In genomic region chr12:14950421-14950820, GRCh38 we compare ENCODE assay signal across 13 cellular contexts. TPM values are rescaled to one million over a fixed set of nuclear protein-coding genes. Genes with fewer than 3 reads are reported as not detected.
A peak's percentile ranks its signal among the peaks of the same experiment; 100 is the strongest.
DNase-seq lines count a peak whose midpoint lies in the region; ATAC-seq and TF ChIP-seq lines count a peak whose summit lies in the region.
"Had no signal": no experiment of that assay in that cellular context is flagged by ENCODE, and none has a peak within 500 bp of the region (broad histone marks: within the 10 kb centered on the region; RNA-seq: fewer than 3 reads in every experiment).

No MANE protein-coding gene starts in this region.

- no peaks in the 10 kb centered on the region for H3K36me3 ChIP-seq in endodermal cell (ENCODE audit: control insufficient read depth, insufficient read depth, low read length)

- H3K9me3 Mint-ChIP-seq in CD14-positive monocyte (no peaks in the 10 kb centered on the region), mesothelial cell of epicardium (no peaks in the 10 kb centered on the region), endodermal cell (no peaks in the 10 kb centered on the region)

- H3K27ac ChIP-seq in endodermal cell (ENCODE audit: low read depth, low read length), result no peak overlapping the region

- ATAC-seq in GM19463 (IDR thresholded peaks at IDR 0.05; ENCODE audit: unreplicated experiment), result peak; percentile 12
- no peak for ATAC-seq in GM21447 (IDR thresholded peaks at IDR 0.05; ENCODE audit: unreplicated experiment)

- H3K27me3 Mint-ChIP-seq in CD14-positive monocyte (ENCODE audit: low read depth in 3 of 3) (no peaks in the 10 kb centered on the region), mesothelial cell of epicardium (ENCODE audit: low read depth) (no peaks in the 10 kb centered on the region), endodermal cell (ENCODE audit: insufficient read depth) (no peaks in the 10 kb centered on the region)

- no peaks in the 10 kb centered on the region for H3K9me3 ChIP-seq in endodermal cell (ENCODE audit: control insufficient read depth, low read length)

- no peak for TF ChIP-seq CTCF in CD14-positive monocyte (IDR thresholded peaks at IDR 0.05)
- no peak for TF ChIP-seq CTCF in mesothelial cell of epicardium (IDR thresholded peaks at IDR 0.05; ENCODE audit: unreplicated experiment)
- TF ChIP-seq CTCF in endodermal cell (conservative IDR thresholded peaks at IDR 0.05), result no peak

- peak overlapping the region; percentile 75 to 99 (median 95) for H3K27ac Mint-ChIP-seq in CD14-positive monocyte
- H3K27ac Mint-ChIP-seq in mesothelial cell of epicardium, result peak overlapping the region; percentile 98
- no peak overlapping the region for H3K27ac Mint-ChIP-seq in endodermal cell

- no peaks in the 10 kb centered on the region for H3K27me3 ChIP-seq in endodermal cell (ENCODE audit: control insufficient read depth, insufficient read depth, low read length, poor library complexity, severe bottlenecking)
- H3K27me3 ChIP-seq: dorsolateral prefrontal cortex had no signal

- H3K4me3 Mint-ChIP-seq in CD14-positive monocyte (no peak overlapping the region), mesothelial cell of epicardium (no peak overlapping the region), endodermal cell (no peak overlapping the region)

- 92 to 95% methylated on average over 2 to 4 of the region's 4 CpGs for WGBS in endodermal cell (ENCODE audit: insufficient coverage in 1 of 2, insufficient read length in 1 of 2), 2 experiments

- no peak overlapping the region for H3K4me3 ChIP-seq in endodermal cell (ENCODE audit: low read length)

- DNase-seq in CD14-positive monocyte (ENCODE audit: low spot score) (no peak), mesothelial cell of epicardium (ENCODE audit: low spot score in 2 of 2, unreplicated experiment in 2 of 2) (no peak), HuH-7 (ENCODE audit: low spot score) (no peak), anterior cingulate cortex (lab: John Stamatoyannopoulos, UW) (no peak), endodermal cell (no peak)
- peak; percentile 51 to 59 for DNase-seq in activated T-cell treated with anti-CD3 and anti-CD28 coated beads, Interleukin-2, amount 50 U/mL, for 48 hours
- DNase-seq: activated CD4-positive, CD25-positive, alpha-beta regulatory T cell; dorsolateral prefrontal cortex; NCI-H69 had no signal

- peaks cover 9% of the 10 kb centered on the region for H3K4me1 ChIP-seq in endodermal cell (ENCODE audit: control insufficient read depth, insufficient read depth, low read length)

- H3K4me1 Mint-ChIP-seq in CD14-positive monocyte (peaks cover 63% of the 10 kb centered on the region), mesothelial cell of epicardium (peaks cover 57% of the 10 kb centered on the region), endodermal cell (peaks cover 18% of the 10 kb centered on the region)

- H3K36me3 Mint-ChIP-seq in CD14-positive monocyte (peaks cover 60 to 75% of the 10 kb centered on the region in 2 donors), mesothelial cell of epicardium (peaks cover 3% of the 10 kb centered on the region), endodermal cell (ENCODE audit: low read depth) (no peaks in the 10 kb centered on the region)

- no peak overlapping the region for H3K9ac ChIP-seq in endodermal cell (ENCODE audit: extremely low read depth, low read length, poor library complexity, severe bottlenecking)

- intact Hi-C loops in CD14-positive monocyte (cut with micrococcal nuclease), result loop anchor here in 1 of 2 donors (5.0 to 10.0 kb wide), 3 partner anchors 42 to 754 kb away; partner anchors contain the start of gene PLBD1

RNA-seq across cellular contexts. Expression of gene ARHGDIB, which starts 11.0 kb away (rescaled TPM):
- 1,000 to 10,000 TPM; 1,854 to 2,228 TPM for polyA plus RNA-seq in CD14-positive monocyte
- 26.2 to 30.1 TPM (median 28.5 TPM) in 3 replicates for total RNA-seq in mesothelial cell of epicardium
- total RNA-seq in endodermal cell, result under 1 TPM; 0.66 to 0.95 TPM
- polyA plus RNA-seq in endodermal cell (2013, experiment 1 of 2), result 3.0 TPM
- 2.3 TPM for polyA plus RNA-seq in endodermal cell (2013, experiment 2 of 2)

RNA-seq across cellular contexts. Expression of gene ERP27, which starts 12.1 kb away (rescaled TPM):
- polyA plus RNA-seq in CD14-positive monocyte, result 1 to 10 TPM; 2.5 TPM
- 55.2 to 60.4 TPM (median 58.1 TPM) in 3 replicates for total RNA-seq in mesothelial cell of epicardium
- under 1 TPM; 0.15 to 0.22 TPM for total RNA-seq in endodermal cell
- polyA plus RNA-seq in endodermal cell (2013, experiment 1 of 2), result 0.11 TPM
- polyA plus RNA-seq in endodermal cell (2013, experiment 2 of 2), result not detected
- total RNA-seq: Daoy had no signal

RNA-seq across cellular contexts. Expression of gene PDE6H, which starts 22.4 kb away (rescaled TPM):
- under 1 TPM in 1 of 2 donors, not detected in 1; 0.33 TPM for polyA plus RNA-seq in CD14-positive monocyte
- total RNA-seq in mesothelial cell of epicardium (not detected in 3 replicates), endodermal cell (not detected)
- polyA plus RNA-seq in endodermal cell (2013, experiment 1 of 2), result not detected
- not detected for polyA plus RNA-seq in endodermal cell (2013, experiment 2 of 2)
- total RNA-seq: Daoy had no signal
- polyA plus RNA-seq: keratinocyte had no signal

Comparison
In these comparisons a context has a peak if more than half of its experiments do, and no peak if none do; other contexts are left out.
1. DNase-seq: peak in activated T-cell treated with anti-CD3 and anti-CD28 coated beads, Interleukin-2, amount 50 U/mL, for 48 hours (2 of 2); none in CD14-positive monocyte (single experiment), mesothelial cell of epicardium (0 of 2), HuH-7 (single experiment), anterior cingulate cortex (0 of 58) and endodermal cell (single experiment).
2. RNA of gene ARHGDIB, which starts 11.0 kb away (total RNA-seq): 26.2 to 30.1 TPM in mesothelial cell of epicardium; 0.66 to 0.95 TPM in endodermal cell; every median in the first group is over 10 times any median in the second.
3. RNA of gene ERP27, which starts 12.1 kb away (total RNA-seq): 55.2 to 60.4 TPM in mesothelial cell of epicardium; 0.15 to 0.22 TPM in endodermal cell; every median in the first group is over 10 times any median in the second.